Comparison of ENCODE assay signal across 8 cellular contexts in the genomic region with DNA sequence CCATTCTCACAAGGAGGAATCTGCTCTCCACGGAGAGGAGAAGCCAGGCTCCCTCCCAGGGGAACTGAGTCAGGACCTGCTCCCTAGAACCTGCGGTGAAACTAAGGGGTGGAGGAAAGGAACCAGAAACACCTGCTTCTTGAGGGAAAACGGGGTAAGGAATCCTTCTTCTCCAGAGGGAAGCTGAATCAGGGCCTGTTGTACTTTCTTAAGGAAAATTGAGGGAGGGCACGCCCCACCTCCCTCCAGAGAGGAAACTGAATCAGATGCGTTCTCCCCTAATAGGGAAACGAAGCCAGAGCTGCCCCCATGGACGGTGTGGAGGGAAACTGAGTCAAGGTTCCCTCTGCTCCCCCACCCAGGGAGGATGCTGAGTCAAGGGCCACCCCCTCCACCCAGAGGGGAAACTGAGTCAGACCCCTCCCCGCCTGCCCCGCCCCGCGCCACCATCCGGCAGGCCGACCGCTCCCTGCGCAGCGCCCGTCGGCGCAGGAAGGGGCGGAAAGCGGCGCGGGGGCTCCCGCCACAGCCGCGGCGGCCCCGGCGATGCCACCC. TPM values are rescaled to one million over a fixed set of nuclear protein-coding genes. Genes with fewer than 3 reads are reported as not detected.
DNase-seq lines count a peak whose midpoint lies in the region; ATAC-seq and TF ChIP-seq lines count a peak whose summit lies in the region.

No MANE protein-coding gene starts in this region.

- H3K27me3 ChIP-seq in left ventricle myocardium inferior (ENCODE audit: low read depth) (no peaks in the 10 kb centered on the region), foreskin keratinocyte (no peaks in the 10 kb centered on the region), skeletal muscle tissue (ENCODE audit: control insufficient read depth in 3 of 3, insufficient read depth in 3 of 3, low read length in 3 of 3) (no peaks in the 10 kb centered on the region)

- intact Hi-C loops in left ventricle myocardium inferior (cut with micrococcal nuclease), result no loop called here
- intact Hi-C loops in cardiac septum (cut with DNase I), result loop anchor here (1.0 to 2.0 kb wide), 2 partner anchors 9 to 48 kb away; a partner anchor contains a TSS

- H3K27me3 Mint-ChIP-seq in T-helper 17 cell, result no peaks in the 10 kb centered on the region

- H3K27ac Mint-ChIP-seq in T-helper 17 cell, result peak overlapping the region; percentile 83

- peaks cover 13% of the 10 kb centered on the region for H3K36me3 Mint-ChIP-seq in T-helper 17 cell (ENCODE audit: low read depth)

- peaks cover 55% of the 10 kb centered on the region for H3K4me1 ChIP-seq in left ventricle myocardium inferior
- no peaks in the 10 kb centered on the region for H3K4me1 ChIP-seq in foreskin keratinocyte
- peaks cover 14 to 23% (median 19%) of the 10 kb centered on the region in 3 donors for H3K4me1 ChIP-seq in skeletal muscle tissue (ENCODE audit: control insufficient read depth in 3 of 3, insufficient read depth in 3 of 3, low read length in 3 of 3)

- ATAC-seq in T-helper 17 cell, result no peak
- peak; percentile 13 for ATAC-seq in foreskin keratinocyte
- no peak for ATAC-seq in HG03095 (IDR thresholded peaks at IDR 0.05; ENCODE audit: unreplicated experiment)

- DNase-seq in left ventricle myocardium inferior (no peak), cardiac septum (ENCODE audit: low spot score) (no peak), T-helper 17 cell (no peak), foreskin keratinocyte (no peak), NCI-H1436 treated with DMSO at 0.1 percent for 48 hours (lab: John Stamatoyannopoulos, UW) (no peak), CD1c-positive myeloid dendritic cell (ENCODE audit: extremely low spot score) (no peak)

- H3K4me3 Mint-ChIP-seq in T-helper 17 cell, result peak overlapping the region; percentile 90

- TF ChIP-seq CTCF in left ventricle myocardium inferior (IDR thresholded peaks at IDR 0.05; ENCODE audit: borderline replicate concordance) (no peak), foreskin keratinocyte (conservative IDR thresholded peaks at IDR 0.05) (no peak)

- H3K36me3 ChIP-seq in left ventricle myocardium inferior (peaks cover 43% of the 10 kb centered on the region), skeletal muscle tissue (ENCODE audit: control insufficient read depth in 3 of 3, insufficient read depth in 3 of 3, low read length in 3 of 3) (peaks cover 38 to 42% (median 39%) of the 10 kb centered on the region in 3 donors)

- peak overlapping the region; percentile 96 to 97 (median 97) for H3K9ac ChIP-seq in skeletal muscle tissue (ENCODE audit: low read depth in 1 of 3, low read length in 3 of 3)

- H3K4me1 Mint-ChIP-seq in T-helper 17 cell, result peaks cover 26% of the 10 kb centered on the region

- peak overlapping the region; percentile 99 for H3K4me3 ChIP-seq in left ventricle myocardium inferior
- H3K4me3 ChIP-seq in skeletal muscle tissue (ENCODE audit: low read length in 3 of 3), result peak overlapping the region; percentile 86 to 97 (median 95)

- no peaks in the 10 kb centered on the region for H3K9me3 ChIP-seq in left ventricle myocardium inferior (replicated peaks)
- no peaks in the 10 kb centered on the region for H3K9me3 ChIP-seq in T-helper 17 cell (ENCODE audit: control insufficient read depth, low read length, poor library complexity, severe bottlenecking)
- H3K9me3 ChIP-seq in skeletal muscle tissue (ENCODE audit: control insufficient read depth in 3 of 3, low read length in 3 of 3), result no peaks in the 10 kb centered on the region

- H3K27ac ChIP-seq in left ventricle myocardium inferior (replicated peaks), result peak overlapping the region; percentile 100
- peak overlapping the region; percentile 72 for H3K27ac ChIP-seq in foreskin keratinocyte
- H3K27ac ChIP-seq in skeletal muscle tissue (ENCODE audit: low read depth, low read length), result peak overlapping the region; percentile 98

RNA-seq across cellular contexts. Expression of a gene that starts 0.4 kb away (rescaled TPM):
- total RNA-seq in left ventricle myocardium inferior, result 33.8 TPM
- 45.0 TPM for total RNA-seq in cardiac septum
- total RNA-seq in T-helper 17 cell, result 100 to 1,000 TPM; 302 to 378 TPM
- 41.9 and 50.4 TPM in 2 replicates for total RNA-seq in foreskin keratinocyte
- polyA plus RNA-seq in foreskin keratinocyte, result 48.6 and 53.2 TPM in 2 replicates
- total RNA-seq in skeletal muscle tissue, result 13.0 TPM

RNA-seq across cellular contexts. Expression of a gene that starts 24.4 kb away (rescaled TPM):
- 21.0 TPM for total RNA-seq in left ventricle myocardium inferior
- total RNA-seq in cardiac septum, result 29.7 TPM
- 100 to 1,000 TPM; 142 to 182 TPM for total RNA-seq in T-helper 17 cell
- 22.2 and 22.6 TPM in 2 replicates for total RNA-seq in foreskin keratinocyte
- 24.5 and 28.4 TPM in 2 replicates for polyA plus RNA-seq in foreskin keratinocyte
- total RNA-seq in skeletal muscle tissue, result 15.7 TPM

RNA-seq across cellular contexts. Expression of a gene that starts 46.7 kb away (rescaled TPM):
- total RNA-seq in left ventricle myocardium inferior (11.9 TPM), cardiac septum (15.9 TPM), T-helper 17 cell (10 to 100 TPM; 56.0 to 60.5 TPM), foreskin keratinocyte (30.0 and 30.3 TPM in 2 replicates), skeletal muscle tissue (4.7 TPM)
- polyA plus RNA-seq in foreskin keratinocyte, result 23.5 and 24.1 TPM in 2 replicates

RNA-seq across cellular contexts. Expression of a gene that starts 48.3 kb away (rescaled TPM):
- total RNA-seq in left ventricle myocardium inferior (32.4 TPM), cardiac septum (42.5 TPM), T-helper 17 cell (10 to 100 TPM; 63.1 to 64.6 TPM), foreskin keratinocyte (22.9 and 25.7 TPM in 2 replicates), skeletal muscle tissue (23.0 TPM)
- polyA plus RNA-seq in foreskin keratinocyte, result 23.9 and 28.3 TPM in 2 replicates

RNA-seq across cellular contexts. Expression of a gene that starts 49.7 kb away (rescaled TPM):
- total RNA-seq in left ventricle myocardium inferior, result 47.0 TPM
- 49.2 TPM for total RNA-seq in cardiac septum
- total RNA-seq in T-helper 17 cell, result 100 to 1,000 TPM; 120 to 123 TPM
- total RNA-seq in foreskin keratinocyte, result 47.2 and 48.0 TPM in 2 replicates
- polyA plus RNA-seq in foreskin keratinocyte, result 42.5 and 47.7 TPM in 2 replicates
- 44.9 TPM for total RNA-seq in skeletal muscle tissue
